ENCODE assay signal across 1 cellular context in the genomic region with DNA sequence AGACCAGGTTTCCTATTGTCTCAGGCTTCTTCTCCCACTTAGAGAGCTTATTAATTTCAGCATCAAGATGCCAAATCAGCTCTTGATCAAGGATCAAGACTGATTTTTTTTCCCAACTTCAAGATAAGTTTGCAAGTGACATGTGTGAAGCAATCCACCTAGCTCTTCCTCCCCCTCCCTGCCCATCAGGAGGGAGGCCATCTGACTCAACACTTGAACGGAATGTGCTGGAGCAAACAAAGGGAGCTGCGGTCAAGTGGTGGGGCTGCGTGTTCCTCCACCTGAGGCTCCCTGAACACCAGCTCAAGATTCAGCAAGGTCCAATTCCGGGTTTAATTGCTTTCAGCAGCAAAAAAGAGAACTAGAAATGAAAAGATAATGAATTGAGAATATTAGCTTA.
TF ChIP-seq lines count a peak whose summit lies in the region.

No MANE protein-coding gene starts in this region.

TF ChIP-seq in GM23338, 12 proteins besides CTCF, POLR2A, EP300 and RAD21 (continued from another document):
- TF ChIP-seq, protein P1, sequence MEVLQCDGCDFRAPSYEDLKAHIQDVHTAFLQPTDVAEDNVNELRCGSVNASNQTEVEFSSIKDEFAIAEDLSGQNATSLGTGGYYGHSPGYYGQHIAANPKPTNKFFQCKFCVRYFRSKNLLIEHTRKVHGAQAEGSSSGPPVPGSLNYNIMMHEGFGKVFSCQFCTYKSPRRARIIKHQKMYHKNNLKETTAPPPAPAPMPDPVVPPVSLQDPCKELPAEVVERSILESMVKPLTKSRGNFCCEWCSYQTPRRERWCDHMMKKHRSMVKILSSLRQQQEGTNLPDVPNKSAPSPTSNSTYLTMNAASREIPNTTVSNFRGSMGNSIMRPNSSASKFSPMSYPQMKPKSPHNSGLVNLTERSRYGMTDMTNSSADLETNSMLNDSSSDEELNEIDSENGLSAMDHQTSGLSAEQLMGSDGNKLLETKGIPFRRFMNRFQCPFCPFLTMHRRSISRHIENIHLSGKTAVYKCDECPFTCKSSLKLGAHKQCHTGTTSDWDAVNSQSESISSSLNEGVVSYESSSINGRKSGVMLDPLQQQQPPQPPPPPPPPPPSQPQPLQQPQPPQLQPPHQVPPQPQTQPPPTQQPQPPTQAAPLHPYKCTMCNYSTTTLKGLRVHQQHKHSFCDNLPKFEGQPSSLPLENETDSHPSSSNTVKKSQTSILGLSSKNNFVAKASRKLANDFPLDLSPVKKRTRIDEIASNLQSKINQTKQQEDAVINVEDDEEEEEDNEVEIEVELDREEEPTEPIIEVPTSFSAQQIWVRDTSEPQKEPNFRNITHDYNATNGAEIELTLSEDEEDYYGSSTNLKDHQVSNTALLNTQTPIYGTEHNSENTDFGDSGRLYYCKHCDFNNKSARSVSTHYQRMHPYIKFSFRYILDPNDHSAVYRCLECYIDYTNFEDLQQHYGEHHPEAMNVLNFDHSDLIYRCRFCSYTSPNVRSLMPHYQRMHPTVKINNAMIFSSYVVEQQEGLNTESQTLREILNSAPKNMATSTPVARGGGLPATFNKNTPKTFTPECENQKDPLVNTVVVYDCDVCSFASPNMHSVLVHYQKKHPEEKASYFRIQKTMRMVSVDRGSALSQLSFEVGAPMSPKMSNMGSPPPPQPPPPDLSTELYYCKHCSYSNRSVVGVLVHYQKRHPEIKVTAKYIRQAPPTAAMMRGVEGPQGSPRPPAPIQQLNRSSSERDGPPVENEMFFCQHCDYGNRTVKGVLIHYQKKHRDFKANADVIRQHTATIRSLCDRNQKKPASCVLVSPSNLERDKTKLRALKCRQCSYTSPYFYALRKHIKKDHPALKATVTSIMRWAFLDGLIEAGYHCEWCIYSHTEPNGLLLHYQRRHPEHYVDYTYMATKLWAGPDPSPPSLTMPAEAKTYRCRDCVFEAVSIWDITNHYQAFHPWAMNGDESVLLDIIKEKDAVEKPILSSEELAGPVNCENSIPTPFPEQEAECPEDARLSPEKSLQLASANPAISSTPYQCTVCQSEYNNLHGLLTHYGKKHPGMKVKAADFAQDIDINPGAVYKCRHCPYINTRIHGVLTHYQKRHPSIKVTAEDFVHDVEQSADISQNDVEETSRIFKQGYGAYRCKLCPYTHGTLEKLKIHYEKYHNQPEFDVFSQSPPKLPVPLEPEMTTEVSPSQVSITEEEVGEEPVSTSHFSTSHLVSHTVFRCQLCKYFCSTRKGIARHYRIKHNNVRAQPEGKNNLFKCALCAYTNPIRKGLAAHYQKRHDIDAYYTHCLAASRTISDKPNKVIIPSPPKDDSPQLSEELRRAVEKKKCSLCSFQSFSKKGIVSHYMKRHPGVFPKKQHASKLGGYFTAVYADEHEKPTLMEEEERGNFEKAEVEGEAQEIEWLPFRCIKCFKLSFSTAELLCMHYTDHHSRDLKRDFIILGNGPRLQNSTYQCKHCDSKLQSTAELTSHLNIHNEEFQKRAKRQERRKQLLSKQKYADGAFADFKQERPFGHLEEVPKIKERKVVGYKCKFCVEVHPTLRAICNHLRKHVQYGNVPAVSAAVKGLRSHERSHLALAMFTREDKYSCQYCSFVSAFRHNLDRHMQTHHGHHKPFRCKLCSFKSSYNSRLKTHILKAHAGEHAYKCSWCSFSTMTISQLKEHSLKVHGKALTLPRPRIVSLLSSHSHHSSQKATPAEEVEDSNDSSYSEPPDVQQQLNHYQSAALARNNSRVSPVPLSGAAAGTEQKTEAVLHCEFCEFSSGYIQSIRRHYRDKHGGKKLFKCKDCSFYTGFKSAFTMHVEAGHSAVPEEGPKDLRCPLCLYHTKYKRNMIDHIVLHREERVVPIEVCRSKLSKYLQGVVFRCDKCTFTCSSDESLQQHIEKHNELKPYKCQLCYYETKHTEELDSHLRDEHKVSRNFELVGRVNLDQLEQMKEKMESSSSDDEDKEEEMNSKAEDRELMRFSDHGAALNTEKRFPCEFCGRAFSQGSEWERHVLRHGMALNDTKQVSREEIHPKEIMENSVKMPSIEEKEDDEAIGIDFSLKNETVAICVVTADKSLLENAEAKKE (CRISPR knock-in tag; IDR thresholded peaks at IDR 0.05): no peak
- TF ChIP-seq, protein P2, sequence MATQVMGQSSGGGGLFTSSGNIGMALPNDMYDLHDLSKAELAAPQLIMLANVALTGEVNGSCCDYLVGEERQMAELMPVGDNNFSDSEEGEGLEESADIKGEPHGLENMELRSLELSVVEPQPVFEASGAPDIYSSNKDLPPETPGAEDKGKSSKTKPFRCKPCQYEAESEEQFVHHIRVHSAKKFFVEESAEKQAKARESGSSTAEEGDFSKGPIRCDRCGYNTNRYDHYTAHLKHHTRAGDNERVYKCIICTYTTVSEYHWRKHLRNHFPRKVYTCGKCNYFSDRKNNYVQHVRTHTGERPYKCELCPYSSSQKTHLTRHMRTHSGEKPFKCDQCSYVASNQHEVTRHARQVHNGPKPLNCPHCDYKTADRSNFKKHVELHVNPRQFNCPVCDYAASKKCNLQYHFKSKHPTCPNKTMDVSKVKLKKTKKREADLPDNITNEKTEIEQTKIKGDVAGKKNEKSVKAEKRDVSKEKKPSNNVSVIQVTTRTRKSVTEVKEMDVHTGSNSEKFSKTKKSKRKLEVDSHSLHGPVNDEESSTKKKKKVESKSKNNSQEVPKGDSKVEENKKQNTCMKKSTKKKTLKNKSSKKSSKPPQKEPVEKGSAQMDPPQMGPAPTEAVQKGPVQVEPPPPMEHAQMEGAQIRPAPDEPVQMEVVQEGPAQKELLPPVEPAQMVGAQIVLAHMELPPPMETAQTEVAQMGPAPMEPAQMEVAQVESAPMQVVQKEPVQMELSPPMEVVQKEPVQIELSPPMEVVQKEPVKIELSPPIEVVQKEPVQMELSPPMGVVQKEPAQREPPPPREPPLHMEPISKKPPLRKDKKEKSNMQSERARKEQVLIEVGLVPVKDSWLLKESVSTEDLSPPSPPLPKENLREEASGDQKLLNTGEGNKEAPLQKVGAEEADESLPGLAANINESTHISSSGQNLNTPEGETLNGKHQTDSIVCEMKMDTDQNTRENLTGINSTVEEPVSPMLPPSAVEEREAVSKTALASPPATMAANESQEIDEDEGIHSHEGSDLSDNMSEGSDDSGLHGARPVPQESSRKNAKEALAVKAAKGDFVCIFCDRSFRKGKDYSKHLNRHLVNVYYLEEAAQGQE (IDR thresholded peaks at IDR 0.05; ENCODE audit: unreplicated experiment): no peak
- TF ChIP-seq NANOG (IDR thresholded peaks at IDR 0.05; ENCODE audit: borderline replicate concordance): no peak
- TF ChIP-seq, protein P3, sequence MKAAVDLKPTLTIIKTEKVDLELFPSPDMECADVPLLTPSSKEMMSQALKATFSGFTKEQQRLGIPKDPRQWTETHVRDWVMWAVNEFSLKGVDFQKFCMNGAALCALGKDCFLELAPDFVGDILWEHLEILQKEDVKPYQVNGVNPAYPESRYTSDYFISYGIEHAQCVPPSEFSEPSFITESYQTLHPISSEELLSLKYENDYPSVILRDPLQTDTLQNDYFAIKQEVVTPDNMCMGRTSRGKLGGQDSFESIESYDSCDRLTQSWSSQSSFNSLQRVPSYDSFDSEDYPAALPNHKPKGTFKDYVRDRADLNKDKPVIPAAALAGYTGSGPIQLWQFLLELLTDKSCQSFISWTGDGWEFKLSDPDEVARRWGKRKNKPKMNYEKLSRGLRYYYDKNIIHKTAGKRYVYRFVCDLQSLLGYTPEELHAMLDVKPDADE (IDR thresholded peaks at IDR 0.05): no peak
